ENCODE assay signal across 18 cellular contexts in the genomic region with DNA sequence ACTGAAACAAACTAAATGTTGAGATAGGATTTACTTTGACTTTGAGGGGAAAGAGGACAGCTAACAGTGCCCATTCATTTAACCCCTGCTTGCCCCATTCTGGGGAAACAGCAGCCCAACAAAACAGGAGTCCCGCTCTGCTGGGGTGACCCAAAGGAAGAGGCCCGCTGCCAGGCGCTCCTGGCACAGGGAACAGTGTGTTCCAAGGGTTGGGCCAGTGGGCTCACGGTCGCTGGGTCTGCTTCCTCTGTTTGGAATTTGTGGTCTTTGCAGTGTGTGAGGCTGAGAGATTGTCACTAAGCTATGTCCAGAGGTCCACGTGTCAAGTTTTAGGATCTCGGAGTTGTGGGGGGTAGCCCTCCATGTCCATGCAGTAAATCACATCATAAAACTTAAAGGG. TPM values are rescaled to one million over a fixed set of nuclear protein-coding genes. Genes with fewer than 3 reads are reported as not detected.
DNase-seq lines count a peak whose midpoint lies in the region; ATAC-seq and TF ChIP-seq lines count a peak whose summit lies in the region.
"Had no signal": no experiment of that assay in that cellular context is flagged by ENCODE, and none has a peak within 500 bp of the region (broad histone marks: within the 10 kb centered on the region; RNA-seq: fewer than 3 reads in every experiment).

No MANE protein-coding gene starts in this region.

- TF ChIP-seq EP300 in tibial nerve (IDR thresholded peaks at IDR 0.05) (no peak), suprapubic skin (IDR thresholded peaks at IDR 0.05) (no peak)

- H3K27me3 Mint-ChIP-seq in WTC11 (ENCODE audit: low read depth) (no peaks in the 10 kb centered on the region), nephron (ENCODE audit: low read depth) (no peaks in the 10 kb centered on the region)

- TF ChIP-seq POLR2A in tibial nerve (IDR thresholded peaks at IDR 0.05) = no peak
- no peak for TF ChIP-seq POLR2A in suprapubic skin (IDR thresholded peaks at IDR 0.05)

- H3K36me3 ChIP-seq in right atrium auricular region (no peaks in the 10 kb centered on the region), tibial nerve (no peaks in the 10 kb centered on the region), suprapubic skin (no peaks in the 10 kb centered on the region)
- H3K36me3 ChIP-seq: BLaER1 treated with 17β-estradiol and CSF1 and Interleukin-3, amounts not matched to agents 10 nM and 100 nM had no signal

- no peaks in the 10 kb centered on the region for H3K9me3 ChIP-seq in right atrium auricular region
- H3K9me3 ChIP-seq in tibial nerve = no peaks in the 10 kb centered on the region
- H3K9me3 ChIP-seq in suprapubic skin = no peaks in the 10 kb centered on the region
- H3K9me3 ChIP-seq: BLaER1 treated with 17β-estradiol and CSF1 and Interleukin-3, amounts not matched to agents 10 nM and 100 nM had no signal

- no peak for DNase-seq in Right ventricle myocardium superior
- DNase-seq in right atrium auricular region (ENCODE audit: low spot score) = no peak
- DNase-seq in WTC11 (ENCODE audit: low spot score) = no peak
- DNase-seq in tibial nerve (ENCODE audit: low spot score in 2 of 2) = no peak
- DNase-seq in suprapubic skin (ENCODE audit: low spot score in 2 of 2) = no peak
- no peak for DNase-seq in NCI-H2171 treated with DMSO at 0.1 percent for 48 hours (lab: John Stamatoyannopoulos, UW)
- DNase-seq in SK-N-DZ (ENCODE audit: low spot score) = no peak
- DNase-seq: 8988T; CD8-positive, alpha-beta T cell; DMS 273 treated with DMSO at 0.1 percent for 48 hours; DMS53; DND-41; EL; HCEC 1CT had no signal

- no peak overlapping the region for H3K4me3 ChIP-seq in right atrium auricular region
- H3K4me3 ChIP-seq in tibial nerve = no peak overlapping the region
- no peak overlapping the region for H3K4me3 ChIP-seq in suprapubic skin
- H3K4me3 ChIP-seq: BLaER1 treated with 17β-estradiol and CSF1 and Interleukin-3, amounts not matched to agents 10 nM and 100 nM; GM12878 had no signal

- intact Hi-C loops in Right ventricle myocardium superior (cut with DNase I) = no loop called here

- H3K4me1 ChIP-seq in right atrium auricular region (peaks cover 0 to 15% of the 10 kb centered on the region in 2 donors), tibial nerve (peaks cover 0 to 47% (median 9%) of the 10 kb centered on the region in 4 donors), suprapubic skin (peaks cover 11% of the 10 kb centered on the region)

- H3K27me3 ChIP-seq in right atrium auricular region (no peaks in the 10 kb centered on the region), tibial nerve (no peaks in the 10 kb centered on the region), suprapubic skin (no peaks in the 10 kb centered on the region)
- H3K27me3 ChIP-seq: BLaER1 treated with 17β-estradiol and CSF1 and Interleukin-3, amounts not matched to agents 10 nM and 100 nM had no signal

- H3K27ac ChIP-seq in right atrium auricular region (no peak overlapping the region), tibial nerve (peak overlapping the region in 3 of 4 donors; percentile 1 to 52 (median 52)), suprapubic skin (no peak overlapping the region)
- H3K27ac ChIP-seq: BLaER1 treated with 17β-estradiol and CSF1 and Interleukin-3, amounts not matched to agents 10 nM and 100 nM; HL-60 had no signal

- peak overlapping the region; percentile 61 for H3K27ac Mint-ChIP-seq in WTC11
- peak overlapping the region in 2 of 3 experiments; percentile 48 to 76 for H3K27ac Mint-ChIP-seq in nephron
- H3K27ac Mint-ChIP-seq: CD8-positive, alpha-beta T cell had no signal

- CTCF ChIA-PET in WTC11 (lab: Charles Lee) = no interaction called here

- H3K9me3 Mint-ChIP-seq in WTC11 = no peaks in the 10 kb centered on the region
- no peaks in the 10 kb centered on the region for H3K9me3 Mint-ChIP-seq in nephron
- H3K9me3 Mint-ChIP-seq: CD8-positive, alpha-beta T cell had no signal

- no peaks in the 10 kb centered on the region for H3K36me3 Mint-ChIP-seq in WTC11
- no peaks in the 10 kb centered on the region for H3K36me3 Mint-ChIP-seq in nephron (ENCODE audit: low read depth)
- H3K36me3 Mint-ChIP-seq: CD8-positive, alpha-beta T cell had no signal

- 55 to 68% methylated on average over 7 of the region's 7 CpGs for WGBS in tibial nerve, 2 donors
- 85% methylated on average over 2 of the region's 7 CpGs for WGBS in suprapubic skin

- TF ChIP-seq CTCF in right atrium auricular region (IDR thresholded peaks at IDR 0.05) = no peak
- no peak for TF ChIP-seq CTCF in WTC11 (IDR thresholded peaks at IDR 0.05)
- TF ChIP-seq CTCF in nephron (IDR thresholded peaks at IDR 0.05; ENCODE audit: unreplicated experiment in 3 of 3) = no peak
- TF ChIP-seq CTCF in tibial nerve (IDR thresholded peaks at IDR 0.05) = no peak
- no peak for TF ChIP-seq CTCF in suprapubic skin (IDR thresholded peaks at IDR 0.05)

- H3K4me1 Mint-ChIP-seq in WTC11 (peaks cover 62% of the 10 kb centered on the region), nephron (peaks cover 85% of the 10 kb centered on the region)

- H3K4me3 Mint-ChIP-seq in WTC11 (no peak overlapping the region), nephron (no peak overlapping the region)
- H3K4me3 Mint-ChIP-seq: CD8-positive, alpha-beta T cell had no signal

- POLR2A ChIA-PET in WTC11 (lab: Charles Lee) = no interaction called here

- ATAC-seq in Right ventricle myocardium superior (ENCODE audit: poor library complexity) (peak; percentile 21), WTC11 (no peak)
- ATAC-seq: CD8-positive, alpha-beta T cell; GM12878 had no signal

TF ChIP-seq in WTC11, 78 proteins besides CTCF, POLR2A, EP300 and RAD21:
- TF ChIP-seq, protein P1, sequence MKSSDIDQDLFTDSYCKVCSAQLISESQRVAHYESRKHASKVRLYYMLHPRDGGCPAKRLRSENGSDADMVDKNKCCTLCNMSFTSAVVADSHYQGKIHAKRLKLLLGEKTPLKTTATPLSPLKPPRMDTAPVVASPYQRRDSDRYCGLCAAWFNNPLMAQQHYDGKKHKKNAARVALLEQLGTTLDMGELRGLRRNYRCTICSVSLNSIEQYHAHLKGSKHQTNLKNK (CRISPR knock-in tag; IDR thresholded peaks at IDR 0.05) = no peak
- TF ChIP-seq, protein P2, sequence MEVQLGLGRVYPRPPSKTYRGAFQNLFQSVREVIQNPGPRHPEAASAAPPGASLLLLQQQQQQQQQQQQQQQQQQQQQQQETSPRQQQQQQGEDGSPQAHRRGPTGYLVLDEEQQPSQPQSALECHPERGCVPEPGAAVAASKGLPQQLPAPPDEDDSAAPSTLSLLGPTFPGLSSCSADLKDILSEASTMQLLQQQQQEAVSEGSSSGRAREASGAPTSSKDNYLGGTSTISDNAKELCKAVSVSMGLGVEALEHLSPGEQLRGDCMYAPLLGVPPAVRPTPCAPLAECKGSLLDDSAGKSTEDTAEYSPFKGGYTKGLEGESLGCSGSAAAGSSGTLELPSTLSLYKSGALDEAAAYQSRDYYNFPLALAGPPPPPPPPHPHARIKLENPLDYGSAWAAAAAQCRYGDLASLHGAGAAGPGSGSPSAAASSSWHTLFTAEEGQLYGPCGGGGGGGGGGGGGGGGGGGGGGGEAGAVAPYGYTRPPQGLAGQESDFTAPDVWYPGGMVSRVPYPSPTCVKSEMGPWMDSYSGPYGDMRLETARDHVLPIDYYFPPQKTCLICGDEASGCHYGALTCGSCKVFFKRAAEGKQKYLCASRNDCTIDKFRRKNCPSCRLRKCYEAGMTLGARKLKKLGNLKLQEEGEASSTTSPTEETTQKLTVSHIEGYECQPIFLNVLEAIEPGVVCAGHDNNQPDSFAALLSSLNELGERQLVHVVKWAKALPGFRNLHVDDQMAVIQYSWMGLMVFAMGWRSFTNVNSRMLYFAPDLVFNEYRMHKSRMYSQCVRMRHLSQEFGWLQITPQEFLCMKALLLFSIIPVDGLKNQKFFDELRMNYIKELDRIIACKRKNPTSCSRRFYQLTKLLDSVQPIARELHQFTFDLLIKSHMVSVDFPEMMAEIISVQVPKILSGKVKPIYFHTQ (CRISPR knock-in tag; IDR thresholded peaks at IDR 0.05) = no peak
- TF ChIP-seq IRF2 (CRISPR knock-in tag; IDR thresholded peaks at IDR 0.05; ENCODE audit: borderline replicate concordance, low read depth) (no peak), SMAD4 (CRISPR knock-in tag; IDR thresholded peaks at IDR 0.05) (no peak), ETV6 (CRISPR knock-in tag; IDR thresholded peaks at IDR 0.05) (no peak)
- TF ChIP-seq, protein P3, sequence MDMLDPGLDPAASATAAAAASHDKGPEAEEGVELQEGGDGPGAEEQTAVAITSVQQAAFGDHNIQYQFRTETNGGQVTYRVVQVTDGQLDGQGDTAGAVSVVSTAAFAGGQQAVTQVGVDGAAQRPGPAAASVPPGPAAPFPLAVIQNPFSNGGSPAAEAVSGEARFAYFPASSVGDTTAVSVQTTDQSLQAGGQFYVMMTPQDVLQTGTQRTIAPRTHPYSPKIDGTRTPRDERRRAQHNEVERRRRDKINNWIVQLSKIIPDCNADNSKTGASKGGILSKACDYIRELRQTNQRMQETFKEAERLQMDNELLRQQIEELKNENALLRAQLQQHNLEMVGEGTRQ (CRISPR knock-in tag; IDR thresholded peaks at IDR 0.05) = no peak
- TF ChIP-seq, protein P4, sequence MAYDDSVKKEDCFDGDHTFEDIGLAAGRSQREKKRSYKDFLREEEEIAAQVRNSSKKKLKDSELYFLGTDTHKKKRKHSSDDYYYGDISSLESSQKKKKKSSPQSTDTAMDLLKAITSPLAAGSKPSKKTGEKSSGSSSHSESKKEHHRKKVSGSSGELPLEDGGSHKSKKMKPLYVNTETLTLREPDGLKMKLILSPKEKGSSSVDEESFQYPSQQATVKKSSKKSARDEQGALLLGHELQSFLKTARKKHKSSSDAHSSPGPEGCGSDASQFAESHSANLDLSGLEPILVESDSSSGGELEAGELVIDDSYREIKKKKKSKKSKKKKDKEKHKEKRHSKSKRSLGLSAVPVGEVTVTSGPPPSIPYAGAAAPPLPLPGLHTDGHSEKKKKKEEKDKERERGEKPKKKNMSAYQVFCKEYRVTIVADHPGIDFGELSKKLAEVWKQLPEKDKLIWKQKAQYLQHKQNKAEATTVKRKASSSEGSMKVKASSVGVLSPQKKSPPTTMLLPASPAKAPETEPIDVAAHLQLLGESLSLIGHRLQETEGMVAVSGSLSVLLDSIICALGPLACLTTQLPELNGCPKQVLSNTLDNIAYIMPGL (CRISPR knock-in tag; IDR thresholded peaks at IDR 0.05) = no peak
- TF ChIP-seq, protein P5, sequence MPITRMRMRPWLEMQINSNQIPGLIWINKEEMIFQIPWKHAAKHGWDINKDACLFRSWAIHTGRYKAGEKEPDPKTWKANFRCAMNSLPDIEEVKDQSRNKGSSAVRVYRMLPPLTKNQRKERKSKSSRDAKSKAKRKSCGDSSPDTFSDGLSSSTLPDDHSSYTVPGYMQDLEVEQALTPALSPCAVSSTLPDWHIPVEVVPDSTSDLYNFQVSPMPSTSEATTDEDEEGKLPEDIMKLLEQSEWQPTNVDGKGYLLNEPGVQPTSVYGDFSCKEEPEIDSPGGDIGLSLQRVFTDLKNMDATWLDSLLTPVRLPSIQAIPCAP (CRISPR knock-in tag; IDR thresholded peaks at IDR 0.05) = no peak

RNA-seq across cellular contexts. Expression of a gene that starts 25.1 kb away (rescaled TPM):
- total RNA-seq in Right ventricle myocardium superior (40.2 TPM), right atrium auricular region (10 to 100 TPM; 19.6 to 31.0 TPM), WTC11 (2021) (25.0 to 30.5 TPM (median 25.9 TPM) in 3 replicates), tibial nerve (10 to 100 TPM; 45.9 to 57.7 (median 54.9) TPM), suprapubic skin (10 to 100 TPM in 3 of 4 donors, 1 to 10 TPM in 1; 6.0 to 15.8 (median 11.3) TPM)
- 9.6 and 12.6 TPM in 2 replicates for polyA plus RNA-seq in SK-N-DZ (2014; cell fraction: cytosol; rRNA removed)
- polyA plus RNA-seq in SK-N-DZ (2014; cell fraction: nucleus; rRNA removed) = 7.8 and 8.8 TPM in 2 replicates

Comparison
In these comparisons a context has a peak if more than half of its experiments do, and no peak if none do; other contexts are left out.
1. H3K27ac ChIP-seq: peak in tibial nerve (3 of 4); none in right atrium auricular region (0 of 2) and suprapubic skin (single experiment).